ENCODE assay signal across 8 cellular contexts in genomic region chr19:12639901-12640613, GRCh38. TPM values are rescaled to one million over a fixed set of nuclear protein-coding genes. Genes with fewer than 3 reads are reported as not detected.
DNase-seq lines count a peak whose midpoint lies in the region; ATAC-seq and TF ChIP-seq lines count a peak whose summit lies in the region.

No MANE protein-coding gene starts in this region.

- H3K27ac ChIP-seq in left lung, result no peak overlapping the region

- peak overlapping the region in 1 of 2 donors; percentile 16 for H3K4me3 ChIP-seq in left lung

- TF ChIP-seq CTCF in AG09319 (IDR thresholded peaks at IDR 0.05; ENCODE audit: low read depth, low read length) (peak; percentile 87), left lung (IDR thresholded peaks at IDR 0.05) (peak; percentile 83 to 85)

- peaks cover 3 to 12% of the 10 kb centered on the region in 2 donors for H3K4me1 ChIP-seq in left lung

- H3K36me3 ChIP-seq in left lung, result peaks cover 0 to 17% of the 10 kb centered on the region in 2 donors

- intact Hi-C loops in left lung (cut with DNase I), result no loop called here

- H3K9me3 ChIP-seq in left lung, result no peaks in the 10 kb centered on the region

- ATAC-seq in GM21515 (IDR thresholded peaks at IDR 0.05; ENCODE audit: unreplicated experiment) (peak; percentile 45), left lung (peak; percentile 99), HG02973 (IDR thresholded peaks at IDR 0.05; ENCODE audit: unreplicated experiment) (no peak)

- DNase-seq in AG09319 (ENCODE audit: extremely low read depth, low read depth) (peak; percentile 28), NCI-H2107 treated with DMSO at 0.1 percent for 48 hours (lab: John Stamatoyannopoulos, UW; ENCODE audit: unreplicated experiment) (peak; percentile 60), dedifferentiated amniotic fluid mesenchymal stem cell (ENCODE audit: extremely low spot score) (peak; percentile 71), left lung (peak; percentile 87 to 94)
- DNase-seq in activated CD4-positive, alpha-beta T cell treated with anti-CD3 and anti-CD28 coated beads for 48 hours, result peak; percentile 94
- peak; percentile 90 to 91 for DNase-seq in stimulated activated CD4-positive, alpha-beta T cell treated with anti-CD3 and anti-CD28 coated beads, Interleukin-2, amount 100 ng/mL, for 24 hours

- no peaks in the 10 kb centered on the region for H3K27me3 ChIP-seq in left lung

RNA-seq across cellular contexts. Expression of gene MAN2B1, which starts 26.5 kb away (rescaled TPM):
- total RNA-seq in left lung, result 100 to 1,000 TPM; 164 to 176 TPM

RNA-seq across cellular contexts. Expression of gene WDR83, which starts 26.6 kb away (rescaled TPM):
- 10 to 100 TPM in 1 of 2 donors, 1 to 10 TPM in 1; 9.0 to 10.8 TPM for total RNA-seq in left lung

RNA-seq across cellular contexts. Expression of gene ZNF791, which starts 29.3 kb away (rescaled TPM):
- total RNA-seq in left lung, result 10 to 100 TPM; 18.0 to 23.3 TPM

RNA-seq across cellular contexts. Expression of gene ZNF490, which starts 29.4 kb away (rescaled TPM):
- total RNA-seq in left lung, result 10 to 100 TPM in 1 of 2 donors, 1 to 10 TPM in 1; 9.2 to 11.7 TPM

RNA-seq across cellular contexts. Expression of gene DHPS, which starts 41.6 kb away (rescaled TPM):
- 10 to 100 TPM; 63.8 to 70.1 TPM for total RNA-seq in left lung

Comparison
In these comparisons a context has a peak if more than half of its experiments do, and no peak if none do; other contexts are left out.
1. DNase-seq: peak in every context shown above with its lines; median percentile 94 in activated CD4-positive, alpha-beta T cell treated with anti-CD3 and anti-CD28 coated beads for 48 hours; 90 in left lung; 90 in stimulated activated CD4-positive, alpha-beta T cell treated with anti-CD3 and anti-CD28 coated beads, Interleukin-2, amount 100 ng/mL, for 24 hours; 71 in dedifferentiated amniotic fluid mesenchymal stem cell; 60 in NCI-H2107 treated with DMSO at 0.1 percent for 48 hours; 28 in AG09319.